12 cellular contexts compared by ENCODE assay signal in genomic region chr4:143921160-143921559, GRCh38. TPM values are rescaled to one million over a fixed set of nuclear protein-coding genes. Genes with fewer than 3 reads are reported as not detected.
"Had no signal": no experiment of that assay in that cellular context is flagged by ENCODE, and none has a peak within 500 bp of the region (broad histone marks: within the 10 kb centered on the region; RNA-seq: fewer than 3 reads in every experiment).

No MANE protein-coding gene starts in this region.

- H3K9me3 ChIP-seq: gastroesophageal sphincter, right atrium auricular region had no signal

- H3K9me3 Mint-ChIP-seq: activated CD4-positive, alpha-beta T cell treated with anti-CD3 and anti-CD28 coated beads, Interleukin-2, amount 10 ng/mL, durations not matched to agents 7 days and 5 days; type B pancreatic cell had no signal

- H3K36me3 ChIP-seq: gastroesophageal sphincter, right atrium auricular region had no signal

- ATAC-seq: activated T-cell treated with anti-CD3 and anti-CD28 coated beads, Interleukin-2, amount 50 U/mL, for 4 hours; gastroesophageal sphincter had no signal

- H3K36me3 Mint-ChIP-seq: type B pancreatic cell had no signal

- H3K4me3 Mint-ChIP-seq: activated CD4-positive, alpha-beta T cell treated with anti-CD3 and anti-CD28 coated beads, Interleukin-2, amount 10 ng/mL, durations not matched to agents 7 days and 5 days; activated T-cell treated with anti-CD3 and anti-CD28 coated beads, Interleukin-2, amount 50 U/mL, for 4 hours; type B pancreatic cell had no signal

- H3K27ac ChIP-seq: gastroesophageal sphincter, right atrium auricular region, SK-N-MC had no signal

- H3K27me3 Mint-ChIP-seq: activated CD4-positive, alpha-beta T cell treated with anti-CD3 and anti-CD28 coated beads, Interleukin-2, amount 10 ng/mL, durations not matched to agents 7 days and 5 days had no signal

- DNase-seq: activated CD4-positive, alpha-beta T cell treated with anti-CD3 and anti-CD28 coated beads, Interleukin-2, amount 10 ng/mL, durations not matched to agents 7 days and 5 days; activated gamma-delta T cell; activated T-cell treated with anti-CD3 and anti-CD28 coated beads, Interleukin-2, amount 50 U/mL, for 4 hours; small intestine; substantia nigra; T-helper 1 cell had no signal

- H3K4me1 ChIP-seq: gastroesophageal sphincter, right atrium auricular region had no signal

- H3K27ac Mint-ChIP-seq: activated CD4-positive, alpha-beta T cell treated with anti-CD3 and anti-CD28 coated beads, Interleukin-2, amount 10 ng/mL, durations not matched to agents 7 days and 5 days; type B pancreatic cell had no signal

- H3K27me3 ChIP-seq: gastroesophageal sphincter, right atrium auricular region had no signal

- H3K4me3 ChIP-seq: gastroesophageal sphincter, right atrium auricular region, SK-N-MC had no signal

RNA-seq across cellular contexts. Expression of gene GYPE, which starts 15.8 kb away (rescaled TPM):
- total RNA-seq: activated CD4-positive, alpha-beta T cell treated with anti-CD3 and anti-CD28 coated beads, Interleukin-2, amount 10 ng/mL, durations not matched to agents 7 days and 5 days; astrocyte; myocyte had no signal
